1 cellular context compared by ENCODE assay signal in the genomic region with DNA sequence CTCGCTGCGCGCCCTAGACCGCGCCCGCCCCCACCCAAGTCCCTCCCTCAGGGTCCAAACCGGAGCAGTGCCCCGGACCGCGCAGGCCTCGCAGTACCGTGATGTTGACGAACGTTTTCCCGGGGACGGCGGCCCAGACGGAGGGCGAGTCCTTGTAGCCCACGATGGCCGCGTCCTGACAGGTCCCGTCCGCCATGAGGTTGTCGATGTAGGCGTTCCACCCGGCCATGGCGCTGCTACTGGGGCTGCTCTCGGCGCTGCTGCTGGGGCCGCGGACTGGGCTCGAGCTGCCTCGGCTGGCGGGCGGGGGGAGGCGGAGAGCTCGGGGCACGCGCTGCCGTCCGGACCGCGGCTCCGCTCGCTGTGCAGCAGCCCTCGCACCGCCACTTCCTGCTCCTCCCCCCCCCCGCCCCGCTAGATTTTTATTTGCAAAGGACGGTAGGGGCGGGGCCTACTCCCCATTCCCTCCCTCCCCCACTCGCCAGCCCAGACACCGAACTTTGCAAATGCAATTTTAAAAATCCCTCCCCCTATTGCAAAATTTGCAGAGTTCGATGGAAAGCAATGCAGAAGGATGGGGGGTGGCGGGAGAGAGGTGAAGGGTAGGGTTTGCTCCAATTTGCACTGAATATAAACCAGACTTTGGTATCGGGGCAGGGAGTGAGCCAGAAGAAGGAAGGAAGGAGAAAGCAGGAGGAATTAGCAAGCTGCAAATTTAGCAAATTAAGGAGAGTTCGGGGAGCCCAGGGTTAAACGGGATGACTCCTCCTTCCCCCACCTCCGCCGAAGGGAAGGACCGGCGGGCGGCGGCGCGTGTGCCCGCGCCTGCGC.
TF ChIP-seq lines count a peak whose summit lies in the region.

A gene (minus strand): TSS at position 365 of the 831 bp plus-strand sequence. CDS start 136 bp downstream, at position 229.

TF ChIP-seq in K562, 482 proteins besides CTCF, POLR2A, EP300 and RAD21 (continued from another document and continues in another):
- peak; percentile 41 to 60; a peak in 3 of 4 replicates for TF ChIP-seq SIN3A (IDR thresholded peaks at IDR 0.05; ENCODE audit: borderline replicate concordance in 2 of 2, control insufficient read depth in 1 of 2, low read depth in 2 of 2, low read length in 2 of 2)
- no peak for TF ChIP-seq HCFC1 (IDR thresholded peaks at IDR 0.05; ENCODE audit: low read depth, low read length)
- no peak; the same call in 1 of the 2 replicates for TF ChIP-seq ZNF212 (CRISPR knock-in tag; IDR thresholded peaks at IDR 0.05)
- peak; percentile 88 for TF ChIP-seq RBFOX2 (IDR thresholded peaks at IDR 0.05; ENCODE audit: low read depth, low read length)
- peak; percentile 53 for TF ChIP-seq HNRNPK (IDR thresholded peaks at IDR 0.05; ENCODE audit: low read depth, low read length, poor library complexity, severe bottlenecking)
- no peak for TF ChIP-seq MTA3 (IDR thresholded peaks at IDR 0.05; ENCODE audit: borderline replicate concordance)
- TF ChIP-seq RBM17 (IDR thresholded peaks at IDR 0.05; ENCODE audit: borderline replicate concordance, low read depth, low read length), result no peak
- no peak for TF ChIP-seq KAT8 (IDR thresholded peaks at IDR 0.05; ENCODE audit: low read depth)
- peak; percentile 85 for TF ChIP-seq POLR2G (IDR thresholded peaks at IDR 0.05; ENCODE audit: low read depth, low read length)
- TF ChIP-seq, protein P1, sequence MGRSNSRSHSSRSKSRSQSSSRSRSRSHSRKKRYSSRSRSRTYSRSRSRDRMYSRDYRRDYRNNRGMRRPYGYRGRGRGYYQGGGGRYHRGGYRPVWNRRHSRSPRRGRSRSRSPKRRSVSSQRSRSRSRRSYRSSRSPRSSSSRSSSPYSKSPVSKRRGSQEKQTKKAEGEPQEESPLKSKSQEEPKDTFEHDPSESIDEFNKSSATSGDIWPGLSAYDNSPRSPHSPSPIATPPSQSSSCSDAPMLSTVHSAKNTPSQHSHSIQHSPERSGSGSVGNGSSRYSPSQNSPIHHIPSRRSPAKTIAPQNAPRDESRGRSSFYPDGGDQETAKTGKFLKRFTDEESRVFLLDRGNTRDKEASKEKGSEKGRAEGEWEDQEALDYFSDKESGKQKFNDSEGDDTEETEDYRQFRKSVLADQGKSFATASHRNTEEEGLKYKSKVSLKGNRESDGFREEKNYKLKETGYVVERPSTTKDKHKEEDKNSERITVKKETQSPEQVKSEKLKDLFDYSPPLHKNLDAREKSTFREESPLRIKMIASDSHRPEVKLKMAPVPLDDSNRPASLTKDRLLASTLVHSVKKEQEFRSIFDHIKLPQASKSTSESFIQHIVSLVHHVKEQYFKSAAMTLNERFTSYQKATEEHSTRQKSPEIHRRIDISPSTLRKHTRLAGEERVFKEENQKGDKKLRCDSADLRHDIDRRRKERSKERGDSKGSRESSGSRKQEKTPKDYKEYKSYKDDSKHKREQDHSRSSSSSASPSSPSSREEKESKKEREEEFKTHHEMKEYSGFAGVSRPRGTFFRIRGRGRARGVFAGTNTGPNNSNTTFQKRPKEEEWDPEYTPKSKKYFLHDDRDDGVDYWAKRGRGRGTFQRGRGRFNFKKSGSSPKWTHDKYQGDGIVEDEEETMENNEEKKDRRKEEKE (IDR thresholded peaks at IDR 0.05; ENCODE audit: borderline replicate concordance in 1 of 2, control insufficient read depth in 1 of 2, low read depth in 2 of 2, low read length in 1 of 2), result no peak
- peak in 1 of 2 experiments; percentile 81; a peak in 1 of 4 replicates for TF ChIP-seq ARNT (IDR thresholded peaks at IDR 0.05)
- TF ChIP-seq RFX1 (IDR thresholded peaks at IDR 0.05), result no peak
- TF ChIP-seq BHLHE40 (IDR thresholded peaks at IDR 0.05; ENCODE audit: low read length), result no peak
- TF ChIP-seq PYGO2 (tag; IDR thresholded peaks at IDR 0.05), result no peak
- no peak for TF ChIP-seq ARHGAP35 (IDR thresholded peaks at IDR 0.05; ENCODE audit: partially characterized antibody)
- TF ChIP-seq EWSR1 (IDR thresholded peaks at IDR 0.05; ENCODE audit: borderline replicate concordance, low read depth, partially characterized antibody), result no peak
- TF ChIP-seq RBM34 (IDR thresholded peaks at IDR 0.05; ENCODE audit: borderline replicate concordance, insufficient read depth, low read length), result no peak
- TF ChIP-seq, protein P2, sequence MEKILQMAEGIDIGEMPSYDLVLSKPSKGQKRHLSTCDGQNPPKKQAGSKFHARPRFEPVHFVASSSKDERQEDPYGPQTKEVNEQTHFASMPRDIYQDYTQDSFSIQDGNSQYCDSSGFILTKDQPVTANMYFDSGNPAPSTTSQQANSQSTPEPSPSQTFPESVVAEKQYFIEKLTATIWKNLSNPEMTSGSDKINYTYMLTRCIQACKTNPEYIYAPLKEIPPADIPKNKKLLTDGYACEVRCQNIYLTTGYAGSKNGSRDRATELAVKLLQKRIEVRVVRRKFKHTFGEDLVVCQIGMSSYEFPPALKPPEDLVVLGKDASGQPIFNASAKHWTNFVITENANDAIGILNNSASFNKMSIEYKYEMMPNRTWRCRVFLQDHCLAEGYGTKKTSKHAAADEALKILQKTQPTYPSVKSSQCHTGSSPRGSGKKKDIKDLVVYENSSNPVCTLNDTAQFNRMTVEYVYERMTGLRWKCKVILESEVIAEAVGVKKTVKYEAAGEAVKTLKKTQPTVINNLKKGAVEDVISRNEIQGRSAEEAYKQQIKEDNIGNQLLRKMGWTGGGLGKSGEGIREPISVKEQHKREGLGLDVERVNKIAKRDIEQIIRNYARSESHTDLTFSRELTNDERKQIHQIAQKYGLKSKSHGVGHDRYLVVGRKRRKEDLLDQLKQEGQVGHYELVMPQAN (IDR thresholded peaks at IDR 0.05; ENCODE audit: borderline replicate concordance), result no peak
- TF ChIP-seq, protein P3, sequence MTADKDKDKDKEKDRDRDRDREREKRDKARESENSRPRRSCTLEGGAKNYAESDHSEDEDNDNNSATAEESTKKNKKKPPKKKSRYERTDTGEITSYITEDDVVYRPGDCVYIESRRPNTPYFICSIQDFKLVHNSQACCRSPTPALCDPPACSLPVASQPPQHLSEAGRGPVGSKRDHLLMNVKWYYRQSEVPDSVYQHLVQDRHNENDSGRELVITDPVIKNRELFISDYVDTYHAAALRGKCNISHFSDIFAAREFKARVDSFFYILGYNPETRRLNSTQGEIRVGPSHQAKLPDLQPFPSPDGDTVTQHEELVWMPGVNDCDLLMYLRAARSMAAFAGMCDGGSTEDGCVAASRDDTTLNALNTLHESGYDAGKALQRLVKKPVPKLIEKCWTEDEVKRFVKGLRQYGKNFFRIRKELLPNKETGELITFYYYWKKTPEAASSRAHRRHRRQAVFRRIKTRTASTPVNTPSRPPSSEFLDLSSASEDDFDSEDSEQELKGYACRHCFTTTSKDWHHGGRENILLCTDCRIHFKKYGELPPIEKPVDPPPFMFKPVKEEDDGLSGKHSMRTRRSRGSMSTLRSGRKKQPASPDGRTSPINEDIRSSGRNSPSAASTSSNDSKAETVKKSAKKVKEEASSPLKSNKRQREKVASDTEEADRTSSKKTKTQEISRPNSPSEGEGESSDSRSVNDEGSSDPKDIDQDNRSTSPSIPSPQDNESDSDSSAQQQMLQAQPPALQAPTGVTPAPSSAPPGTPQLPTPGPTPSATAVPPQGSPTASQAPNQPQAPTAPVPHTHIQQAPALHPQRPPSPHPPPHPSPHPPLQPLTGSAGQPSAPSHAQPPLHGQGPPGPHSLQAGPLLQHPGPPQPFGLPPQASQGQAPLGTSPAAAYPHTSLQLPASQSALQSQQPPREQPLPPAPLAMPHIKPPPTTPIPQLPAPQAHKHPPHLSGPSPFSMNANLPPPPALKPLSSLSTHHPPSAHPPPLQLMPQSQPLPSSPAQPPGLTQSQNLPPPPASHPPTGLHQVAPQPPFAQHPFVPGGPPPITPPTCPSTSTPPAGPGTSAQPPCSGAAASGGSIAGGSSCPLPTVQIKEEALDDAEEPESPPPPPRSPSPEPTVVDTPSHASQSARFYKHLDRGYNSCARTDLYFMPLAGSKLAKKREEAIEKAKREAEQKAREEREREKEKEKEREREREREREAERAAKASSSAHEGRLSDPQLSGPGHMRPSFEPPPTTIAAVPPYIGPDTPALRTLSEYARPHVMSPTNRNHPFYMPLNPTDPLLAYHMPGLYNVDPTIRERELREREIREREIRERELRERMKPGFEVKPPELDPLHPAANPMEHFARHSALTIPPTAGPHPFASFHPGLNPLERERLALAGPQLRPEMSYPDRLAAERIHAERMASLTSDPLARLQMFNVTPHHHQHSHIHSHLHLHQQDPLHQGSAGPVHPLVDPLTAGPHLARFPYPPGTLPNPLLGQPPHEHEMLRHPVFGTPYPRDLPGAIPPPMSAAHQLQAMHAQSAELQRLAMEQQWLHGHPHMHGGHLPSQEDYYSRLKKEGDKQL (CRISPR knock-in tag; IDR thresholded peaks at IDR 0.05; ENCODE audit: borderline replicate concordance), result no peak
- TF ChIP-seq IRF2 (CRISPR knock-in tag; IDR thresholded peaks at IDR 0.05), result no peak
- TF ChIP-seq, protein P4, sequence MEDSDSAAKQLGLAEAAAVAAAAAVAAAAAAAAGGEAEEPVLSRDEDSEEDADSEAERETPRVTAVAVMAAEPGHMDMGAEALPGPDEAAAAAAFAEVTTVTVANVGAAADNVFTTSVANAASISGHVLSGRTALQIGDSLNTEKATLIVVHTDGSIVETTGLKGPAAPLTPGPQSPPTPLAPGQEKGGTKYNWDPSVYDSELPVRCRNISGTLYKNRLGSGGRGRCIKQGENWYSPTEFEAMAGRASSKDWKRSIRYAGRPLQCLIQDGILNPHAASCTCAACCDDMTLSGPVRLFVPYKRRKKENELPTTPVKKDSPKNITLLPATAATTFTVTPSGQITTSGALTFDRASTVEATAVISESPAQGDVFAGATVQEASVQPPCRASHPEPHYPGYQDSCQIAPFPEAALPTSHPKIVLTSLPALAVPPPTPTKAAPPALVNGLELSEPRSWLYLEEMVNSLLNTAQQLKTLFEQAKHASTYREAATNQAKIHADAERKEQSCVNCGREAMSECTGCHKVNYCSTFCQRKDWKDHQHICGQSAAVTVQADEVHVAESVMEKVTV (CRISPR knock-in tag; IDR thresholded peaks at IDR 0.05), result no peak
- no peak for TF ChIP-seq ZNF778 (CRISPR knock-in tag; IDR thresholded peaks at IDR 0.05)
- TF ChIP-seq ZNF766 (CRISPR knock-in tag; conservative IDR thresholded peaks at IDR 0.05), result no peak
- peak; percentile 84 for TF ChIP-seq TAF1 (IDR thresholded peaks at IDR 0.05; ENCODE audit: control insufficient read depth, extremely low read depth, insufficient read depth, low read length, severe bottlenecking)
- no peak for TF ChIP-seq ZC3H11A (IDR thresholded peaks at IDR 0.05; ENCODE audit: low read depth, low read length)
- TF ChIP-seq DPF2 (IDR thresholded peaks at IDR 0.05), result peak; percentile 70
- no peak for TF ChIP-seq ZNF444 (CRISPR knock-in tag; IDR thresholded peaks at IDR 0.05)
- TF ChIP-seq TEAD2 (tag; IDR thresholded peaks at IDR 0.05), result no peak
- peak; percentile 78 for TF ChIP-seq TOE1 (IDR thresholded peaks at IDR 0.05; ENCODE audit: borderline replicate concordance)
- TF ChIP-seq TOE1 (CRISPR knock-in tag; IDR thresholded peaks at IDR 0.05; ENCODE audit: borderline replicate concordance, low read depth), result no peak
- TF ChIP-seq, protein P5, sequence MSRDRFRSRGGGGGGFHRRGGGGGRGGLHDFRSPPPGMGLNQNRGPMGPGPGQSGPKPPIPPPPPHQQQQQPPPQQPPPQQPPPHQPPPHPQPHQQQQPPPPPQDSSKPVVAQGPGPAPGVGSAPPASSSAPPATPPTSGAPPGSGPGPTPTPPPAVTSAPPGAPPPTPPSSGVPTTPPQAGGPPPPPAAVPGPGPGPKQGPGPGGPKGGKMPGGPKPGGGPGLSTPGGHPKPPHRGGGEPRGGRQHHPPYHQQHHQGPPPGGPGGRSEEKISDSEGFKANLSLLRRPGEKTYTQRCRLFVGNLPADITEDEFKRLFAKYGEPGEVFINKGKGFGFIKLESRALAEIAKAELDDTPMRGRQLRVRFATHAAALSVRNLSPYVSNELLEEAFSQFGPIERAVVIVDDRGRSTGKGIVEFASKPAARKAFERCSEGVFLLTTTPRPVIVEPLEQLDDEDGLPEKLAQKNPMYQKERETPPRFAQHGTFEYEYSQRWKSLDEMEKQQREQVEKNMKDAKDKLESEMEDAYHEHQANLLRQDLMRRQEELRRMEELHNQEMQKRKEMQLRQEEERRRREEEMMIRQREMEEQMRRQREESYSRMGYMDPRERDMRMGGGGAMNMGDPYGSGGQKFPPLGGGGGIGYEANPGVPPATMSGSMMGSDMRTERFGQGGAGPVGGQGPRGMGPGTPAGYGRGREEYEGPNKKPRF (IDR thresholded peaks at IDR 0.05; ENCODE audit: low read depth, low read length), result no peak
- TF ChIP-seq, protein P6, sequence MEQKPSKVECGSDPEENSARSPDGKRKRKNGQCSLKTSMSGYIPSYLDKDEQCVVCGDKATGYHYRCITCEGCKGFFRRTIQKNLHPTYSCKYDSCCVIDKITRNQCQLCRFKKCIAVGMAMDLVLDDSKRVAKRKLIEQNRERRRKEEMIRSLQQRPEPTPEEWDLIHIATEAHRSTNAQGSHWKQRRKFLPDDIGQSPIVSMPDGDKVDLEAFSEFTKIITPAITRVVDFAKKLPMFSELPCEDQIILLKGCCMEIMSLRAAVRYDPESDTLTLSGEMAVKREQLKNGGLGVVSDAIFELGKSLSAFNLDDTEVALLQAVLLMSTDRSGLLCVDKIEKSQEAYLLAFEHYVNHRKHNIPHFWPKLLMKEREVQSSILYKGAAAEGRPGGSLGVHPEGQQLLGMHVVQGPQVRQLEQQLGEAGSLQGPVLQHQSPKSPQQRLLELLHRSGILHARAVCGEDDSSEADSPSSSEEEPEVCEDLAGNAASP (IDR thresholded peaks at IDR 0.05), result no peak
- no peak for TF ChIP-seq ZBED1 (IDR thresholded peaks at IDR 0.05)
- TF ChIP-seq ZNF184 (CRISPR knock-in tag; IDR thresholded peaks at IDR 0.05), result no peak
- no peak for TF ChIP-seq POLR3G (IDR thresholded peaks at IDR 0.05; ENCODE audit: extremely low read depth, insufficient read length, insufficient replicate concordance)
- TF ChIP-seq MTA1 (IDR thresholded peaks at IDR 0.05; ENCODE audit: borderline replicate concordance), result peak; percentile 55; the same call in 1 of the 2 replicates
- no peak for TF ChIP-seq SLC30A9 (CRISPR knock-in tag; IDR thresholded peaks at IDR 0.05)
- TF ChIP-seq, protein P7, sequence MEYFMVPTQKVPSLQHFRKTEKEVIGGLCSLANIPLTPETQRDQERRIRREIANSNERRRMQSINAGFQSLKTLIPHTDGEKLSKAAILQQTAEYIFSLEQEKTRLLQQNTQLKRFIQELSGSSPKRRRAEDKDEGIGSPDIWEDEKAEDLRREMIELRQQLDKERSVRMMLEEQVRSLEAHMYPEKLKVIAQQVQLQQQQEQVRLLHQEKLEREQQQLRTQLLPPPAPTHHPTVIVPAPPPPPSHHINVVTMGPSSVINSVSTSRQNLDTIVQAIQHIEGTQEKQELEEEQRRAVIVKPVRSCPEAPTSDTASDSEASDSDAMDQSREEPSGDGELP (CRISPR knock-in tag; IDR thresholded peaks at IDR 0.05; ENCODE audit: borderline replicate concordance), result no peak
- TF ChIP-seq, protein P8, sequence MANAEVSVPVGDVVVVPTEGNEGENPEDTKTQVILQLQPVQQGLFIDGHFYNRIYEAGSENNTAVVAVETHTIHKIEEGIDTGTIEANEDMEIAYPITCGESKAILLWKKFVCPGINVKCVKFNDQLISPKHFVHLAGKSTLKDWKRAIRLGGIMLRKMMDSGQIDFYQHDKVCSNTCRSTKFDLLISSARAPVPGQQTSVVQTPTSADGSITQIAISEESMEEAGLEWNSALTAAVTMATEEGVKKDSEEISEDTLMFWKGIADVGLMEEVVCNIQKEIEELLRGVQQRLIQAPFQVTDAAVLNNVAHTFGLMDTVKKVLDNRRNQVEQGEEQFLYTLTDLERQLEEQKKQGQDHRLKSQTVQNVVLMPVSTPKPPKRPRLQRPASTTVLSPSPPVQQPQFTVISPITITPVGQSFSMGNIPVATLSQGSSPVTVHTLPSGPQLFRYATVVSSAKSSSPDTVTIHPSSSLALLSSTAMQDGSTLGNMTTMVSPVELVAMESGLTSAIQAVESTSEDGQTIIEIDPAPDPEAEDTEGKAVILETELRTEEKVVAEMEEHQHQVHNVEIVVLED (CRISPR knock-in tag; IDR thresholded peaks at IDR 0.05), result no peak
- TF ChIP-seq SIRT6 (IDR thresholded peaks at IDR 0.05; ENCODE audit: low read depth, low read length), result no peak
- no peak for TF ChIP-seq ZNF76 (CRISPR knock-in tag; IDR thresholded peaks at IDR 0.05; ENCODE audit: borderline replicate concordance)
